In the genomic region with DNA sequence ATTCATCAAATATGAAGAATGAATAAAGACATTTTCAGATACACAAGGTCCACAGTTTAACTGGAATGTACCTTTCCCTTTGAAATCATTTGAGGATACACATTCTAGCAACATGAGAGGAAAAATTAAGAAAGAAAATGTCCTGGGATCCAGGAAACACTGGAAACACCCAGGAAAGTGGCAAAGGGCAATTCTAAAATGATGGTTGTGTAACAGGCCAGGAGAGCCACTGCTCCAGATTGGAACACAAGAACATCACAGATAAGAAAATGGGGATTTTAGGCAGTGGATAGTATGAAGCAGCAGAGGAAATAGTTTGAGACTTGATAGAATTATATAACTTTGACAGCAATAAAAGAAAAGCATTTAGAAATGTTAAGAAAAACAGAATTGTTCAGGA, we compare ENCODE assay signal across 27 cellular contexts. TPM values are rescaled to one million over a fixed set of nuclear protein-coding genes. Genes with fewer than 3 reads are reported as not detected.
"Had no signal": no experiment of that assay in that cellular context is flagged by ENCODE, and none has a peak within 500 bp of the region (broad histone marks: within the 10 kb centered on the region; RNA-seq: fewer than 3 reads in every experiment).

No MANE protein-coding gene starts in this region.

- H3K4me1 Mint-ChIP-seq: nephron progenitor cell; neural crest cell; stimulated activated effector memory CD8-positive, alpha-beta T cell treated with anti-CD3 and anti-CD28 coated beads, Interleukin-12 subunit alpha, Interleukin-12 subunit beta, amount 100 ng/mL, for 72 hours; stimulated activated naive B cell treated with anti-CD40 and anti-IgM and Interleukin-4, amounts not matched to agents 10 μg/mL and 1 μg/mL and 100 μg/mL, for 72 hours had no signal

- ATAC-seq: naive thymus-derived CD8-positive, alpha-beta T cell; natural killer cell treated with Interleukin-12 subunit alpha and Interleukin-12 subunit beta and Interleukin-15 and Interleukin-18, amount 100 ng/mL, for 72 hours; psoas muscle; right cardiac atrium; stimulated activated effector memory CD8-positive, alpha-beta T cell treated with anti-CD3 and anti-CD28 coated beads, Interleukin-12 subunit alpha, Interleukin-12 subunit beta, amount 100 ng/mL, for 72 hours; stimulated activated naive B cell treated with anti-CD40 and anti-IgM and Interleukin-4, amounts not matched to agents 10 μg/mL and 1 μg/mL and 100 μg/mL, for 72 hours had no signal

- H3K9me3 Mint-ChIP-seq: naive thymus-derived CD8-positive, alpha-beta T cell; natural killer cell treated with Interleukin-12 subunit alpha and Interleukin-12 subunit beta and Interleukin-15 and Interleukin-18, amount 100 ng/mL, for 72 hours; nephron progenitor cell; neural crest cell; stimulated activated effector memory CD8-positive, alpha-beta T cell treated with anti-CD3 and anti-CD28 coated beads, Interleukin-12 subunit alpha, Interleukin-12 subunit beta, amount 100 ng/mL, for 72 hours; stimulated activated naive B cell treated with anti-CD40 and anti-IgM and Interleukin-4, amounts not matched to agents 10 μg/mL and 1 μg/mL and 100 μg/mL, for 72 hours; stimulated activated naive CD8-positive, alpha-beta T cell treated with anti-CD3 and anti-CD28 coated beads, Interleukin-15, Interleukin-2, amounts not matched to agents 100 ng/mL and 50 ng/mL, for 24 hours had no signal

- FAIRE-seq: small intestine, urothelium cell line had no signal

- H3K27me3 Mint-ChIP-seq: naive thymus-derived CD8-positive, alpha-beta T cell; natural killer cell treated with Interleukin-12 subunit alpha and Interleukin-12 subunit beta and Interleukin-15 and Interleukin-18, amount 100 ng/mL, for 72 hours; progenitor cell of endocrine pancreas; stimulated activated naive B cell treated with anti-CD40 and anti-IgM and Interleukin-4, amounts not matched to agents 10 μg/mL and 1 μg/mL and 100 μg/mL, for 72 hours; stimulated activated naive CD8-positive, alpha-beta T cell treated with anti-CD3 and anti-CD28 coated beads, Interleukin-15, Interleukin-2, amounts not matched to agents 100 ng/mL and 50 ng/mL, for 24 hours had no signal

- H3K27ac Mint-ChIP-seq: naive thymus-derived CD8-positive, alpha-beta T cell; natural killer cell treated with Interleukin-12 subunit alpha and Interleukin-12 subunit beta and Interleukin-15 and Interleukin-18, amount 100 ng/mL, for 72 hours; nephron progenitor cell; progenitor cell of endocrine pancreas; stimulated activated effector memory CD8-positive, alpha-beta T cell treated with anti-CD3 and anti-CD28 coated beads, Interleukin-12 subunit alpha, Interleukin-12 subunit beta, amount 100 ng/mL, for 72 hours; stimulated activated naive B cell treated with anti-CD40 and anti-IgM and Interleukin-4, amounts not matched to agents 10 μg/mL and 1 μg/mL and 100 μg/mL, for 72 hours; stimulated activated naive CD8-positive, alpha-beta T cell treated with anti-CD3 and anti-CD28 coated beads, Interleukin-15, Interleukin-2, amounts not matched to agents 100 ng/mL and 50 ng/mL, for 24 hours had no signal

- H3K4me3 Mint-ChIP-seq: naive thymus-derived CD8-positive, alpha-beta T cell; natural killer cell treated with Interleukin-12 subunit alpha and Interleukin-12 subunit beta and Interleukin-15 and Interleukin-18, amount 100 ng/mL, for 72 hours; nephron progenitor cell; neural crest cell; stimulated activated effector memory CD8-positive, alpha-beta T cell treated with anti-CD3 and anti-CD28 coated beads, Interleukin-12 subunit alpha, Interleukin-12 subunit beta, amount 100 ng/mL, for 72 hours; stimulated activated naive B cell treated with anti-CD40 and anti-IgM and Interleukin-4, amounts not matched to agents 10 μg/mL and 1 μg/mL and 100 μg/mL, for 72 hours; stimulated activated naive CD8-positive, alpha-beta T cell treated with anti-CD3 and anti-CD28 coated beads, Interleukin-15, Interleukin-2, amounts not matched to agents 100 ng/mL and 50 ng/mL, for 24 hours had no signal

- DNase-seq: naive thymus-derived CD8-positive, alpha-beta T cell; nephron progenitor cell; nucleus accumbens; ovary; posterior cingulate gyrus; psoas muscle; right cardiac atrium; right lobe of liver; sigmoid colon; small intestine; stimulated activated CD4-positive, alpha-beta T cell treated with anti-CD3 and anti-CD28 coated beads, Interleukin-15, amount 100 ng/mL, for 24 hours; stimulated activated CD4-positive, alpha-beta T cell treated with anti-CD3 and anti-CD28 coated beads, Interleukin-2, amount 100 ng/mL, for 24 hours; stimulated activated CD4-positive, alpha-beta T cell treated with anti-CD3 and anti-CD28 coated beads, Interleukin-2, amount 100 ng/mL, for 48 hours; stimulated activated CD4-positive, alpha-beta T cell treated with anti-CD3 and anti-CD28 coated beads, Interleukin-4, amount 100 ng/mL, for 24 hours; stimulated activated naive B cell treated with anti-CD40 and anti-IgM and Interleukin-4, amounts not matched to agents 10 μg/mL and 1 μg/mL and 100 μg/mL, for 72 hours; stimulated activated naive CD4-positive, alpha-beta T cell treated with Interleukin-2 at 50 U/mL for 16 hours; stomach; thyroid gland; trophoblast cell; upper lobe of left lung had no signal

RNA-seq across cellular contexts. Expression of gene GRIK4, which starts 56.1 kb away (rescaled TPM):
- total RNA-seq: naive thymus-derived CD8-positive, alpha-beta T cell; progenitor cell of endocrine pancreas; stomach; thoracic aorta had no signal
